In genomic region chrX:154731881-154732280, GRCh38 we compare ENCODE assay signal across 12 cellular contexts. TPM values are rescaled to one million over a fixed set of nuclear protein-coding genes. Genes with fewer than 3 reads are reported as not detected.
DNase-seq lines count a peak whose midpoint lies in the region; ATAC-seq and TF ChIP-seq lines count a peak whose summit lies in the region.
"Had no signal": no experiment of that assay in that cellular context is flagged by ENCODE, and none has a peak within 500 bp of the region (broad histone marks: within the 10 kb centered on the region; RNA-seq: fewer than 3 reads in every experiment).

No MANE protein-coding gene starts in this region.

- H3K27me3 ChIP-seq in left ventricle myocardium inferior (ENCODE audit: low read depth) (no peaks in the 10 kb centered on the region), stomach (no peaks in the 10 kb centered on the region)
- H3K27me3 ChIP-seq: SJSA1, testis had no signal

- no peak for ATAC-seq in activated CD8-positive, alpha-beta T cell treated with anti-CD3 and anti-CD28 coated beads, Interleukin-2, amount 10 ng/mL, durations not matched to agents 7 days and 5 days

- no peaks in the 10 kb centered on the region for H3K9me3 Mint-ChIP-seq in T-helper 1 cell treated with Interleukin-12 subunit alpha and Interleukin-12 subunit beta and Interleukin-4 antibody, amounts not matched to agents 30 μg/mL and 1 μg/mL, for 36 hours
- no peaks in the 10 kb centered on the region for H3K9me3 Mint-ChIP-seq in activated CD8-positive, alpha-beta T cell treated with anti-CD3 and anti-CD28 coated beads, Interleukin-2, amount 10 ng/mL, durations not matched to agents 7 days and 5 days (ENCODE audit: insufficient read depth)

- H3K27me3 Mint-ChIP-seq in T-helper 1 cell treated with Interleukin-12 subunit alpha and Interleukin-12 subunit beta and Interleukin-4 antibody, amounts not matched to agents 30 μg/mL and 1 μg/mL, for 36 hours (ENCODE audit: low read depth) = no peaks in the 10 kb centered on the region
- H3K27me3 Mint-ChIP-seq in activated CD8-positive, alpha-beta T cell treated with anti-CD3 and anti-CD28 coated beads, Interleukin-2, amount 10 ng/mL, durations not matched to agents 7 days and 5 days (ENCODE audit: low read depth) = no peaks in the 10 kb centered on the region

- TF ChIP-seq CTCF in left ventricle myocardium inferior (IDR thresholded peaks at IDR 0.05; ENCODE audit: borderline replicate concordance) = no peak
- TF ChIP-seq CTCF in stomach (IDR thresholded peaks at IDR 0.05) = no peak

- WGBS in stomach, 5 donors = 56 to 84% (median 81%) methylated on average over 7 of the region's 7 CpGs

- no peak for TF ChIP-seq EP300 in stomach (IDR thresholded peaks at IDR 0.05)

- CTCF ChIA-PET in activated CD8-positive, alpha-beta T cell treated with anti-CD3 and anti-CD28 coated beads, Interleukin-2, amount 10 ng/mL, durations not matched to agents 7 days and 5 days (lab: Charles Lee) = interaction anchor here (1.8 to 10.7 kb wide), 3 partner anchors 14 to 19 kb away, joined by 8 to 163 read pairs (median 35); partner anchors contain the start of gene GAB3

- POLR2A ChIA-PET in activated CD8-positive, alpha-beta T cell treated with anti-CD3 and anti-CD28 coated beads, Interleukin-2, amount 10 ng/mL, durations not matched to agents 7 days and 5 days (lab: Charles Lee) = interaction anchor here (0.8 to 1.3 kb wide), 5 partner anchors 12 to 30 kb away, joined by 3 to 6 read pairs (median 4); partner anchors contain the start of genes DKC1 and GAB3

- peak overlapping the region; percentile 52 for H3K4me3 Mint-ChIP-seq in T-helper 1 cell treated with Interleukin-12 subunit alpha and Interleukin-12 subunit beta and Interleukin-4 antibody, amounts not matched to agents 30 μg/mL and 1 μg/mL, for 36 hours
- peak overlapping the region; percentile 40 for H3K4me3 Mint-ChIP-seq in activated CD8-positive, alpha-beta T cell treated with anti-CD3 and anti-CD28 coated beads, Interleukin-2, amount 10 ng/mL, durations not matched to agents 7 days and 5 days

- H3K4me3 ChIP-seq in left ventricle myocardium inferior (no peak overlapping the region), stomach (no peak overlapping the region)
- H3K4me3 ChIP-seq: SJSA1, testis had no signal

- H3K36me3 ChIP-seq in left ventricle myocardium inferior (no peaks in the 10 kb centered on the region), stomach (no peaks in the 10 kb centered on the region)
- H3K36me3 ChIP-seq: SJSA1 had no signal

- no peak for DNase-seq in T-helper 1 cell
- no peak for DNase-seq in activated CD8-positive, alpha-beta T cell treated with anti-CD3 and anti-CD28 coated beads, Interleukin-2, amount 10 ng/mL, durations not matched to agents 7 days and 5 days
- no peak for DNase-seq in left ventricle myocardium inferior
- DNase-seq in stomach = no peak
- no peak for DNase-seq in NCI-H1092 (lab: John Stamatoyannopoulos, UW)
- DNase-seq in mesenteric fat pad (ENCODE audit: low spot score) = no peak
- DNase-seq in cortex of kidney (lab: John Stamatoyannopoulos, UW) = no peak
- DNase-seq: activated CD4-positive, alpha-beta T cell treated with anti-CD3 and anti-CD28 coated beads, Interleukin-2, amount 50 U/mL, for 1 hour; stimulated activated CD4-positive, alpha-beta T cell treated with anti-CD3 and anti-CD28 coated beads, Interleukin-4, amount 100 ng/mL, for 1 hour; testis had no signal

- H3K9me3 ChIP-seq in left ventricle myocardium inferior (replicated peaks) (no peaks in the 10 kb centered on the region), stomach (no peaks in the 10 kb centered on the region)
- H3K9me3 ChIP-seq: SJSA1, testis had no signal

- H3K4me1 Mint-ChIP-seq in T-helper 1 cell treated with Interleukin-12 subunit alpha and Interleukin-12 subunit beta and Interleukin-4 antibody, amounts not matched to agents 30 μg/mL and 1 μg/mL, for 36 hours (ENCODE audit: low read depth) = peaks cover 87% of the 10 kb centered on the region
- peaks cover 99% of the 10 kb centered on the region for H3K4me1 Mint-ChIP-seq in activated CD8-positive, alpha-beta T cell treated with anti-CD3 and anti-CD28 coated beads, Interleukin-2, amount 10 ng/mL, durations not matched to agents 7 days and 5 days (ENCODE audit: low read depth)

- H3K4me1 ChIP-seq in left ventricle myocardium inferior (peaks cover 100% of the 10 kb centered on the region), stomach (peaks cover 21 to 93% (median 55%) of the 10 kb centered on the region in 4 donors)

- peak overlapping the region; percentile 68 for H3K27ac Mint-ChIP-seq in T-helper 1 cell treated with Interleukin-12 subunit alpha and Interleukin-12 subunit beta and Interleukin-4 antibody, amounts not matched to agents 30 μg/mL and 1 μg/mL, for 36 hours
- peak overlapping the region; percentile 96 for H3K27ac Mint-ChIP-seq in activated CD8-positive, alpha-beta T cell treated with anti-CD3 and anti-CD28 coated beads, Interleukin-2, amount 10 ng/mL, durations not matched to agents 7 days and 5 days

- H3K27ac ChIP-seq in left ventricle myocardium inferior (replicated peaks) (peak overlapping the region; percentile 89), stomach (peak overlapping the region in 4 of 5 donors; percentile 76 to 86 (median 82))
- H3K27ac ChIP-seq: SJSA1, testis had no signal

- intact Hi-C loops in left ventricle myocardium inferior (cut with micrococcal nuclease) (no loop called here), stomach (cut with DNase I; ENCODE audit: low total_unique reads) (no loop called here)

- no peak for TF ChIP-seq POLR2A in stomach (IDR thresholded peaks at IDR 0.05)

- peaks cover 42% of the 10 kb centered on the region for H3K36me3 Mint-ChIP-seq in T-helper 1 cell treated with Interleukin-12 subunit alpha and Interleukin-12 subunit beta and Interleukin-4 antibody, amounts not matched to agents 30 μg/mL and 1 μg/mL, for 36 hours (ENCODE audit: low read depth)
- H3K36me3 Mint-ChIP-seq in activated CD8-positive, alpha-beta T cell treated with anti-CD3 and anti-CD28 coated beads, Interleukin-2, amount 10 ng/mL, durations not matched to agents 7 days and 5 days (ENCODE audit: low read depth) = peaks cover 41% of the 10 kb centered on the region

RNA-seq across cellular contexts. Expression of gene GAB3, which starts 19.0 kb away (rescaled TPM):
- 10 to 100 TPM in 1 of 2 experiments, 1 to 10 TPM in 1; 9.9 to 10.3 TPM for total RNA-seq in activated CD8-positive, alpha-beta T cell treated with anti-CD3 and anti-CD28 coated beads, Interleukin-2, amount 10 ng/mL, durations not matched to agents 7 days and 5 days
- total RNA-seq in left ventricle myocardium inferior (14.8 TPM), stomach (10 to 100 TPM in 1 of 5 donors, 1 to 10 TPM in 2, under 1 TPM in 1, not detected in 1; 0.58 to 11.0 (median 5.2) TPM), mesenteric fat pad (13.7 TPM)
- polyA plus RNA-seq in stomach = 1 to 10 TPM in 1 of 3 donors, under 1 TPM in 2; 0.93 to 1.7 (median 0.95) TPM

RNA-seq across cellular contexts. Expression of gene DKC1, which starts 30.8 kb away (rescaled TPM):
- 10 to 100 TPM; 76.0 to 82.8 TPM for total RNA-seq in activated CD8-positive, alpha-beta T cell treated with anti-CD3 and anti-CD28 coated beads, Interleukin-2, amount 10 ng/mL, durations not matched to agents 7 days and 5 days
- total RNA-seq in left ventricle myocardium inferior (18.0 TPM), stomach (100 to 1,000 TPM in 1 of 5 donors, 10 to 100 TPM in 3, 1 to 10 TPM in 1; 5.8 to 113 (median 37.6) TPM), mesenteric fat pad (46.8 TPM)
- 10 to 100 TPM; 20.5 to 25.5 (median 24.0) TPM for polyA plus RNA-seq in stomach
